8 cellular contexts compared by ENCODE assay signal in genomic region chr12:4538207-4539160, GRCh38. TPM values are rescaled to one million over a fixed set of nuclear protein-coding genes. Genes with fewer than 3 reads are reported as not detected.
DNase-seq lines count a peak whose midpoint lies in the region; ATAC-seq and TF ChIP-seq lines count a peak whose summit lies in the region.

TSS of gene RAD51AP1 (plus strand) at chr12:4538890. CDS start at chr12:4538940, 50 bp downstream.

- intact Hi-C loops in left ventricle myocardium inferior (cut with micrococcal nuclease) = no loop called here

- H3K4me3 Mint-ChIP-seq in T-helper 17 cell (peak within 1 kb of the TSS; percentile 99), progenitor cell of endocrine pancreas (ENCODE audit: low read depth) (peak within 1 kb of the TSS; percentile 96)

- H3K27me3 ChIP-seq in left ventricle myocardium inferior (ENCODE audit: low read depth) = no peaks in the 10 kb centered on the region

- H3K9me3 ChIP-seq in T-helper 17 cell (ENCODE audit: control insufficient read depth, low read length, poor library complexity, severe bottlenecking) (no peaks in the 10 kb centered on the region), left ventricle myocardium inferior (replicated peaks) (no peaks in the 10 kb centered on the region)

- peak within 1 kb of the TSS; percentile 78 for H3K4me3 ChIP-seq in left ventricle myocardium inferior
- peak within 1 kb of the TSS; percentile 57 for H3K4me3 ChIP-seq in urinary bladder (ENCODE audit: low read depth, low read length)

- H3K36me3 ChIP-seq in left ventricle myocardium inferior = peaks cover 18% of the 10 kb centered on the region
- H3K36me3 ChIP-seq in urinary bladder (ENCODE audit: insufficient read depth) = peaks cover 4% of the 10 kb centered on the region

- under 1% methylated on average over 49 of the region's 49 CpGs for WGBS in urinary bladder

- TF ChIP-seq CTCF in GM13977 (IDR thresholded peaks at IDR 0.05; ENCODE audit: extremely low read depth, insufficient read depth, missing control alignments) = no peak
- no peak for TF ChIP-seq CTCF in left ventricle myocardium inferior (IDR thresholded peaks at IDR 0.05; ENCODE audit: borderline replicate concordance)
- TF ChIP-seq CTCF in progenitor cell of endocrine pancreas (IDR thresholded peaks at IDR 0.05; ENCODE audit: unreplicated experiment) = no peak

- H3K27ac ChIP-seq in left ventricle myocardium inferior (replicated peaks) = peak within 1 kb of the TSS; percentile 96
- H3K27ac ChIP-seq in urinary bladder (ENCODE audit: low read depth) = peak within 1 kb of the TSS; percentile 84

- H3K36me3 Mint-ChIP-seq in T-helper 17 cell (ENCODE audit: low read depth) (no peaks in the 10 kb centered on the region), progenitor cell of endocrine pancreas (ENCODE audit: insufficient read depth) (no peaks in the 10 kb centered on the region)

- in situ Hi-C loops in GM13977 (cut with MboI; ENCODE audit: low pct_unique_long_range_greater_than_20kb, low sequenced_read_pairs, unreplicated experiment) = loop anchor here (25.0 kb wide), 1 partner anchor 651 kb away; no protein-coding TSS in a partner anchor

- H3K9me3 Mint-ChIP-seq in progenitor cell of endocrine pancreas (ENCODE audit: low read depth) = no peaks in the 10 kb centered on the region

- H3K4me1 Mint-ChIP-seq in T-helper 17 cell = peaks cover 20% of the 10 kb centered on the region
- peaks cover 28% of the 10 kb centered on the region for H3K4me1 Mint-ChIP-seq in progenitor cell of endocrine pancreas (ENCODE audit: low read depth)

- H3K4me1 ChIP-seq in left ventricle myocardium inferior (peaks cover 26% of the 10 kb centered on the region), urinary bladder (ENCODE audit: insufficient read depth) (no peaks in the 10 kb centered on the region)

- no peaks in the 10 kb centered on the region for H3K27me3 Mint-ChIP-seq in T-helper 17 cell
- no peaks in the 10 kb centered on the region for H3K27me3 Mint-ChIP-seq in progenitor cell of endocrine pancreas

- DNase-seq in GM13977 (ENCODE audit: low spot score) (peak; percentile 83), NCI-H1694 treated with DMSO at 0.1 percent for 48 hours (lab: John Stamatoyannopoulos, UW) (peak; percentile 97), T-helper 17 cell (peak; percentile 87 to 91 (median 90)), amygdala (lab: John Stamatoyannopoulos, UW) (peak; percentile 52 to 95 (median 90)), left ventricle myocardium inferior (peak; percentile 92), progenitor cell of endocrine pancreas (ENCODE audit: low spot score, unreplicated experiment) (peak; percentile 98)

- ATAC-seq in HG02885 (IDR thresholded peaks at IDR 0.05; ENCODE audit: poor library complexity, unreplicated experiment) (peak; percentile 95), T-helper 17 cell (peak; percentile 99)

- H3K27ac Mint-ChIP-seq in T-helper 17 cell = peak within 1 kb of the TSS; percentile 98
- H3K27ac Mint-ChIP-seq in progenitor cell of endocrine pancreas = peak within 1 kb of the TSS; percentile 100

RNA-seq across cellular contexts. Expression of gene RAD51AP1, which starts in this region (rescaled TPM):
- total RNA-seq in T-helper 17 cell = under 1 TPM; 0.34 to 0.72 TPM
- total RNA-seq in left ventricle myocardium inferior = 1.2 TPM
- total RNA-seq in progenitor cell of endocrine pancreas = 33.4 and 40.1 TPM in 2 replicates
- 22.8 TPM for total RNA-seq in urinary bladder
- 2.4 TPM for polyA plus RNA-seq in urinary bladder

Comparison
In these comparisons a context has a peak if more than half of its experiments do, and no peak if none do; other contexts are left out.
1. Peak in every context shown above with its lines: DNase-seq, ATAC-seq, H3K4me3 ChIP-seq and H3K27ac ChIP-seq.
2. RNA of gene RAD51AP1 (total RNA-seq): 33.4 to 40.1 TPM in progenitor cell of endocrine pancreas and 22.8 TPM in urinary bladder (single experiment); 1.2 TPM in left ventricle myocardium inferior (single experiment) and 0.34 to 0.72 TPM in T-helper 17 cell; every median in the first group is over 10 times any median in the second.
3. Peak in DNase-seq and ATAC-seq in T-helper 17 cell; RNA of the gene not detected or under 1 TPM.